10 cellular contexts compared by ENCODE assay signal in genomic region chr2:160373263-160374019, GRCh38.
A peak's percentile ranks its signal among the peaks of the same experiment; 100 is the strongest.
DNase-seq lines count a peak whose midpoint lies in the region; ATAC-seq, FAIRE-seq and TF ChIP-seq lines count a peak whose summit lies in the region.
"Had no signal": no experiment of that assay in that cellular context is flagged by ENCODE, and none has a peak within 500 bp of the region (broad histone marks: within the 10 kb centered on the region; RNA-seq: fewer than 3 reads in every experiment).

No MANE protein-coding gene starts in this region.

- H3K4me3 Mint-ChIP-seq in natural killer cell: peak overlapping the region; percentile 59

- H3K36me3 Mint-ChIP-seq in natural killer cell: no peaks in the 10 kb centered on the region

- TF ChIP-seq EP300 in HepG2 (IDR thresholded peaks at IDR 0.05; ENCODE audit: low read depth in 2 of 2, low read length in 2 of 2) (no peak), HepG2 (CRISPR knock-in tag; IDR thresholded peaks at IDR 0.05; ENCODE audit: borderline replicate concordance) (no peak)

- DNase-seq in right lobe of liver (no peak), HepG2 (ENCODE audit: low spot score) (no peak), dermis blood vessel endothelial cell (peak; percentile 46), natural killer cell (no peak), NCI-H1436 (lab: John Stamatoyannopoulos, UW) (no peak), NCI-H524 (lab: John Stamatoyannopoulos, UW) (no peak)
- DNase-seq in activated effector memory CD4-positive, alpha-beta T cell treated with anti-CD3 and anti-CD28 coated beads, Interleukin-2, amount 50 U/mL, for 16 hours: no peak
- DNase-seq: BE2C, NCI-H1694 had no signal

- CTCF ChIA-PET in HepG2 (lab: Yijun Ruan, JAX; ENCODE audit: low intra/inter-chr PET ratio, low total read pairs): no interaction called here

- TF ChIP-seq POLR2A in right lobe of liver (IDR thresholded peaks at IDR 0.05) (no peak), HepG2 (IDR thresholded peaks at IDR 0.05; ENCODE audit: insufficient read depth in 1 of 2, low read depth in 2 of 2, low read length in 2 of 2) (no peak)

- peaks cover 25% of the 10 kb centered on the region; the same call in 1 of the 2 replicates for H4K20me1 ChIP-seq in HepG2 (ENCODE audit: insufficient read depth, low read length)

- H3K27ac ChIP-seq in right lobe of liver (peak overlapping the region in 2 of 3 donors; percentile 10 to 37), HepG2 (ENCODE audit: extremely low read length, insufficient read depth, low read length) (no peak overlapping the region)

- H3K9ac ChIP-seq in HepG2 (ENCODE audit: insufficient read depth, low read depth, low read length): no peak overlapping the region

- no peak for TF ChIP-seq RAD21 in HepG2 (CRISPR knock-in tag; IDR thresholded peaks at IDR 0.05)

- no peaks in the 10 kb centered on the region for H3K9me3 Mint-ChIP-seq in natural killer cell

- intact Hi-C loops in right lobe of liver (cut with DNase I) (no loop called here), HepG2 (cut with micrococcal nuclease; ENCODE audit: unreplicated experiment) (no loop called here), natural killer cell (cut with micrococcal nuclease) (loop anchor here (2.0 to 5.0 kb wide), 2 partner anchors 15 to 34 kb away; no protein-coding TSS in a partner anchor)

- peaks cover 21% of the 10 kb centered on the region for H3K79me2 ChIP-seq in HepG2 (ENCODE audit: insufficient read depth, low read length)

- H3K4me3 ChIP-seq in right lobe of liver (no peak overlapping the region), HepG2 (replicated peaks in 1 of 3; ENCODE audit: insufficient read depth in 1 of 3, low read depth in 2 of 3, low read length in 3 of 3) (no peak overlapping the region)

- ATAC-seq in right lobe of liver (no peak), HepG2 (no peak), natural killer cell (peak in 1 of 3 donors; percentile 13), GM21576 (IDR thresholded peaks at IDR 0.05; ENCODE audit: unreplicated experiment) (no peak)

- no peaks in the 10 kb centered on the region for H3K27me3 Mint-ChIP-seq in natural killer cell (ENCODE audit: low read depth in 2 of 2)

- no peaks in the 10 kb centered on the region for H3K27me3 ChIP-seq in right lobe of liver
- H3K27me3 ChIP-seq in HepG2 (ENCODE audit: control insufficient read depth in 1 of 2, insufficient read depth in 2 of 2, low read length in 2 of 2): no peaks in the 10 kb centered on the region
- H3K27me3 ChIP-seq: BE2C had no signal

- 48% methylated on average over 2 of the region's 2 CpGs for WGBS in right lobe of liver (ENCODE audit: insufficient coverage, low coverage, low lambda C conversion rate, missing lambda C conversion rate)
- WGBS in HepG2 (ENCODE audit: low lambda C conversion rate): 99% methylated on average over 2 of the region's 2 CpGs

- H3K9me3 ChIP-seq in right lobe of liver: no peaks in the 10 kb centered on the region
- no peaks in the 10 kb centered on the region for H3K9me3 ChIP-seq in HepG2 (ENCODE audit: low read length)
- H3K9me3 ChIP-seq: BE2C had no signal

- in situ Hi-C loops in HepG2 (cut with HindIII; ENCODE audit: extremely low pct_ligation_motif_present, low pct_unique_long_range_greater_than_20kb): no loop called here

- H3K4me1 ChIP-seq in right lobe of liver (peaks cover 0 to 28% (median 1%) of the 10 kb centered on the region in 4 donors), HepG2 (ENCODE audit: insufficient read depth, low read length) (no peaks in the 10 kb centered on the region)

- no peak for FAIRE-seq in HepG2 (lab: Jason Lieb, UNC)

- H3K27ac Mint-ChIP-seq in natural killer cell: peak overlapping the region; percentile 72 to 86

- peaks cover 89 to 95% of the 10 kb centered on the region in 2 donors for H3K4me1 Mint-ChIP-seq in natural killer cell

- POLR2A ChIA-PET in HepG2 (lab: Yijun Ruan, JAX): no interaction called here

- H2AFZ ChIP-seq in HepG2 (ENCODE audit: low read length): no peak overlapping the region

- H3K36me3 ChIP-seq in right lobe of liver (no peaks in the 10 kb centered on the region), HepG2 (replicated peaks in 1 of 2; ENCODE audit: control insufficient read depth in 1 of 2, insufficient read depth in 2 of 2, low read length in 2 of 2) (no peaks in the 10 kb centered on the region; a peak in 1 of 5 replicates)
- H3K36me3 ChIP-seq: BE2C had no signal

- no peak overlapping the region for H3K4me2 ChIP-seq in HepG2 (ENCODE audit: low read depth, low read length)

- BruUV-seq in HepG2 (replicated peaks; lab: Mats Ljungman, UMichigan): no TSS peak

- TF ChIP-seq CTCF in right lobe of liver (IDR thresholded peaks at IDR 0.05) (no peak), HepG2 (CRISPR knock-in tag; IDR thresholded peaks at IDR 0.05) (no peak), natural killer cell (IDR thresholded peaks at IDR 0.05) (no peak)

TF ChIP-seq in HepG2, 621 proteins besides CTCF, POLR2A, EP300 and RAD21:
- TF ChIP-seq AKAP8 (CRISPR knock-in tag; IDR thresholded peaks at IDR 0.05) (no peak), STAT6 (CRISPR knock-in tag; IDR thresholded peaks at IDR 0.05; ENCODE audit: borderline replicate concordance) (no peak), FOSL1 (CRISPR knock-in tag; IDR thresholded peaks at IDR 0.05; ENCODE audit: borderline replicate concordance) (no peak), NR2F1 (CRISPR knock-in tag; IDR thresholded peaks at IDR 0.05) (no peak), PHF8 (CRISPR knock-in tag; IDR thresholded peaks at IDR 0.05) (no peak), ATRX (CRISPR knock-in tag; IDR thresholded peaks at IDR 0.05; ENCODE audit: borderline replicate concordance) (no peak), CREBL2 (CRISPR knock-in tag; IDR thresholded peaks at IDR 0.05; ENCODE audit: borderline replicate concordance) (no peak), RCOR2 (CRISPR knock-in tag; IDR thresholded peaks at IDR 0.05) (no peak), ZBTB8A (CRISPR knock-in tag; IDR thresholded peaks at IDR 0.05; ENCODE audit: borderline replicate concordance, low read depth) (no peak), RXRA (CRISPR knock-in tag; IDR thresholded peaks at IDR 0.05) (no peak), SKI (IDR thresholded peaks at IDR 0.05; ENCODE audit: partially characterized antibody) (no peak), ZNF720 (CRISPR knock-in tag; IDR thresholded peaks at IDR 0.05) (no peak), AFF4 (CRISPR knock-in tag; IDR thresholded peaks at IDR 0.05) (no peak), KMT2A (CRISPR knock-in tag; IDR thresholded peaks at IDR 0.05) (no peak), MIXL1 (CRISPR knock-in tag; IDR thresholded peaks at IDR 0.05) (no peak)
